ENCODE assay signal across 6 cellular contexts in genomic region chr2:35440308-35440707, GRCh38.
A peak's percentile ranks its signal among the peaks of the same experiment; 100 is the strongest.
DNase-seq lines count a peak whose midpoint lies in the region; TF ChIP-seq lines count a peak whose summit lies in the region.
"Not testable (repeated sequence)": the region's sequence is repeated elsewhere in the genome, so short reads cannot be mapped to it uniquely, and the experiment has no call there.

No MANE protein-coding gene starts in this region.

- H3K9me3 Mint-ChIP-seq in endodermal cell; progenitor cell of endocrine pancreas (ENCODE audit: low read depth): not testable (repeated sequence)

- not testable (repeated sequence) for H3K79me2 ChIP-seq in mesendoderm (ENCODE audit: control insufficient read depth, insufficient read depth, low read length)

- H3K4ac ChIP-seq in mesendoderm (ENCODE audit: low read depth, low read length) = peak overlapping the region; percentile 83

- peak overlapping the region; percentile 52 for H3K18ac ChIP-seq in mesendoderm (ENCODE audit: low read length)

- not testable (repeated sequence) for TF ChIP-seq CTCF in endodermal cell (conservative IDR thresholded peaks at IDR 0.05); progenitor cell of endocrine pancreas (IDR thresholded peaks at IDR 0.05; ENCODE audit: unreplicated experiment)

- H3K79me1 ChIP-seq in mesendoderm (ENCODE audit: low read length) = not testable (repeated sequence)

- H2BK5ac ChIP-seq in mesendoderm (ENCODE audit: low read length) = not testable (repeated sequence)

- H3K4me3 Mint-ChIP-seq in endodermal cell = not testable (repeated sequence)
- H3K4me3 Mint-ChIP-seq in progenitor cell of endocrine pancreas (ENCODE audit: low read depth) = peak overlapping the region; percentile 14

- peak overlapping the region; percentile 34 for H3K56ac ChIP-seq in mesendoderm (ENCODE audit: low read length)

- H3K36me3 ChIP-seq in ES-I3 (ENCODE audit: insufficient read depth, low read length); HUES48 (ENCODE audit: control insufficient read depth, insufficient read depth, low read length); endodermal cell (ENCODE audit: control insufficient read depth, insufficient read depth, low read length); mesendoderm (ENCODE audit: control insufficient read depth, insufficient read depth, low read length): not testable (repeated sequence)

- WGBS in endodermal cell (ENCODE audit: insufficient coverage in 1 of 2, insufficient read length in 1 of 2), 2 experiments = 49 to 65% methylated on average over 7 to 15 of the region's 17 CpGs
- no CpG with 5 or more reads among the region's 17 CpGs for WGBS in mesendoderm (ENCODE audit: extremely low coverage, insufficient coverage, low lambda C conversion rate)

- not testable (repeated sequence) for H3K4me1 ChIP-seq in ES-I3 (ENCODE audit: insufficient read depth, low read length); endodermal cell (ENCODE audit: control insufficient read depth, insufficient read depth, low read length); mesendoderm (ENCODE audit: control insufficient read depth, low read depth, low read length)
- H3K4me1 ChIP-seq in HUES48 (ENCODE audit: control insufficient read depth, insufficient read depth, low read length) = peaks cover 14% of the 10 kb centered on the region

- H3K4me1 Mint-ChIP-seq in endodermal cell = peaks cover 30% of the 10 kb centered on the region
- H3K4me1 Mint-ChIP-seq in progenitor cell of endocrine pancreas (ENCODE audit: low read depth) = not testable (repeated sequence)

- not testable (repeated sequence) for H3K27ac Mint-ChIP-seq in endodermal cell, progenitor cell of endocrine pancreas

- H2BK120ac ChIP-seq in mesendoderm (ENCODE audit: low read depth, low read length) = peak overlapping the region; percentile 67

- not testable (repeated sequence) for H3K9me3 ChIP-seq in ES-I3 (ENCODE audit: control insufficient read depth, insufficient read depth, low read length); HUES48 (ENCODE audit: control insufficient read depth, insufficient read depth, low read length); endodermal cell (ENCODE audit: control insufficient read depth, low read length)

- not testable (repeated sequence) for H2BK15ac ChIP-seq in mesendoderm (replicated peaks; ENCODE audit: low read depth)

- H3K23ac ChIP-seq in mesendoderm (ENCODE audit: low read length) = not testable (repeated sequence)

- not testable (repeated sequence) for H4K5ac ChIP-seq in mesendoderm (ENCODE audit: low read length)

- H3K27ac ChIP-seq in HUES48 (ENCODE audit: low read depth, low read length) (peak overlapping the region; percentile 59), mesendoderm (ENCODE audit: low read depth, low read length) (peak overlapping the region; percentile 33)
- H3K27ac ChIP-seq in endodermal cell (ENCODE audit: low read depth, low read length) = not testable (repeated sequence)

- not testable (repeated sequence) for H2AK5ac ChIP-seq in mesendoderm (ENCODE audit: low read length)

- H3K9ac ChIP-seq in ES-I3 (ENCODE audit: low read depth, low read length) (peak overlapping the region; percentile 36; the same call in 1 of the 2 replicates), endodermal cell (ENCODE audit: extremely low read depth, low read length, poor library complexity, severe bottlenecking) (peak overlapping the region; percentile 59)
- not testable (repeated sequence) for H3K9ac ChIP-seq in HUES48 (ENCODE audit: low read depth, low read length); mesendoderm (ENCODE audit: low read length)

- H3K4me2 ChIP-seq in mesendoderm (ENCODE audit: low read length) = not testable (repeated sequence)

- H3K27me3 ChIP-seq in HUES48 (ENCODE audit: control insufficient read depth, insufficient read depth, low read length); endodermal cell (ENCODE audit: control insufficient read depth, insufficient read depth, low read length, poor library complexity, severe bottlenecking); mesendoderm (ENCODE audit: insufficient read depth, low read length, poor library complexity): not testable (repeated sequence)

- H3K4me3 ChIP-seq in HUES48 (ENCODE audit: low read depth, low read length) = peak overlapping the region; percentile 40; the same call in 1 of the 2 replicates
- H3K4me3 ChIP-seq in endodermal cell (ENCODE audit: low read length) = peak overlapping the region; percentile 88
- H3K4me3 ChIP-seq in mesendoderm (ENCODE audit: low read length) = not testable (repeated sequence)

- not testable (repeated sequence) for H3K27me3 Mint-ChIP-seq in endodermal cell (ENCODE audit: insufficient read depth); progenitor cell of endocrine pancreas

- not testable (repeated sequence) for H4K8ac ChIP-seq in mesendoderm (ENCODE audit: low read depth, low read length)

- not testable (repeated sequence) for DNase-seq in endodermal cell; mesendoderm; progenitor cell of endocrine pancreas (ENCODE audit: low spot score, unreplicated experiment)
- peak; percentile 60 for DNase-seq in islet precursor cell

- not testable (repeated sequence) for H3K36me3 Mint-ChIP-seq in endodermal cell (ENCODE audit: low read depth); progenitor cell of endocrine pancreas (ENCODE audit: insufficient read depth)
